In the genomic region with DNA sequence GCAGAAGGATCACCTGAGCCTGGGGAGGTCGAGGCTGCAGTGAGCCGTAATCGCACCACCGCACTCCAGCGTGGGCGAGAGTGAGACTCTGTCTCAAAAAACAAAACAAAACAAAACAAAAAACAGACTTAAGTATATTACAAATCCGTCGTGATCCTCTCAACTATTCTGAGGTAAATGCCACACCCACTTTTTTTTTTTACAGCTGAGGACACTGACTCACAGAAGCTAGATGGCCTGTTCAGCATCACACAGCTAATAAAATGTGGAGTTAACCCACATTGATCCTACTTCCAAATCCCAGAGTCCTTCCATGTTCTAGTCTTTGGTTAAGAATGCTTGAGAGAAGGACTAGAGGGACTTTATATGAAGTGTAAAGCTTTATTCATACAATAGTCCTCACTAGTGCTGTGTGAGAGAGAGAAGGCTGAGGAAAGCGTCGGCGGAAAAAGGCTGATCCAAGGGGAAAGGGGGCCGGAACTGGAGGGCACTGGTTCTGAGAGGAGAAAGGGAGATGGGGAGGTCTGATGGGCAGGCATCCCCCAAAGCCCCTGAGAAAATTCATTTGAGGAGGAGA, we compare ENCODE assay signal across 8 cellular contexts. TPM values are rescaled to one million over a fixed set of nuclear protein-coding genes. Genes with fewer than 3 reads are reported as not detected.
DNase-seq lines count a peak whose midpoint lies in the region; ATAC-seq and TF ChIP-seq lines count a peak whose summit lies in the region.

No MANE protein-coding gene starts in this region.

- peak overlapping the region; percentile 96 for H3K4me3 Mint-ChIP-seq in natural killer cell treated with Interleukin-12 subunit alpha and Interleukin-12 subunit beta and Interleukin-15 and Interleukin-18, amount 100 ng/mL, for 72 hours

- H3K27ac Mint-ChIP-seq in natural killer cell treated with Interleukin-12 subunit alpha and Interleukin-12 subunit beta and Interleukin-15 and Interleukin-18, amount 100 ng/mL, for 72 hours, result peak overlapping the region; percentile 95 to 99

- ATAC-seq in natural killer cell treated with Interleukin-12 subunit alpha and Interleukin-12 subunit beta and Interleukin-15 and Interleukin-18, amount 100 ng/mL, for 72 hours, result no peak
- no peak for ATAC-seq in HG02763 (IDR thresholded peaks at IDR 0.05; ENCODE audit: unreplicated experiment)

- peaks cover 35% of the 10 kb centered on the region for H3K36me3 ChIP-seq in MG63

- DNase-seq in DMS 273 (lab: John Stamatoyannopoulos, UW; ENCODE audit: unreplicated experiment), result peak; percentile 30
- DNase-seq in DMS 273 treated with DMSO at 0.1 percent for 48 hours (lab: John Stamatoyannopoulos, UW), result no peak
- DNase-seq in MG63, result no peak
- no peak for DNase-seq in coronary artery (ENCODE audit: low spot score)
- no peak for DNase-seq in natural killer cell treated with Interleukin-12 subunit alpha and Interleukin-12 subunit beta and Interleukin-15 and Interleukin-18, amount 100 ng/mL, for 72 hours (ENCODE audit: low spot score)
- no peak for DNase-seq in NCI-H187 treated with DMSO at 0.1 percent for 48 hours (lab: John Stamatoyannopoulos, UW)
- DNase-seq in GM10248 (ENCODE audit: extremely low spot score), result no peak

- POLR2A ChIA-PET in GM10248 (lab: Yijun Ruan, JAX), result no interaction called here

- H3K9me3 Mint-ChIP-seq in natural killer cell treated with Interleukin-12 subunit alpha and Interleukin-12 subunit beta and Interleukin-15 and Interleukin-18, amount 100 ng/mL, for 72 hours, result no peaks in the 10 kb centered on the region

- CTCF ChIA-PET in GM10248 (lab: Yijun Ruan, JAX), result interaction anchor here (0.6 to 7.6 kb wide), 8 partner anchors 12 to 177 kb away, joined by 3 to 69 read pairs (median 6); partner anchors contain the start of genes BCS1L, TTLL4 and ZNF142

- H3K27me3 ChIP-seq in MG63, result no peaks in the 10 kb centered on the region

- no peaks in the 10 kb centered on the region for H3K9me3 ChIP-seq in MG63

- H3K36me3 Mint-ChIP-seq in natural killer cell treated with Interleukin-12 subunit alpha and Interleukin-12 subunit beta and Interleukin-15 and Interleukin-18, amount 100 ng/mL, for 72 hours, result no peaks in the 10 kb centered on the region

- H3K27me3 Mint-ChIP-seq in natural killer cell treated with Interleukin-12 subunit alpha and Interleukin-12 subunit beta and Interleukin-15 and Interleukin-18, amount 100 ng/mL, for 72 hours, result no peaks in the 10 kb centered on the region

- TF ChIP-seq CTCF in coronary artery (IDR thresholded peaks at IDR 0.05) (no peak), GM10248 (IDR thresholded peaks at IDR 0.05; ENCODE audit: control extremely low read depth, extremely low read depth, low read depth, missing control alignments) (no peak)

- H3K27ac ChIP-seq in coronary artery, result peak overlapping the region; percentile 35 to 84

- H3K4me1 Mint-ChIP-seq in natural killer cell treated with Interleukin-12 subunit alpha and Interleukin-12 subunit beta and Interleukin-15 and Interleukin-18, amount 100 ng/mL, for 72 hours (ENCODE audit: low read depth in 2 of 2), result peaks cover 18 to 19% of the 10 kb centered on the region in 2 donors

- H3K4me3 ChIP-seq in MG63, result peak overlapping the region; percentile 94
- peak overlapping the region; percentile 84 for H3K4me3 ChIP-seq in coronary artery

RNA-seq across cellular contexts. Expression of gene RNF25, which starts 0.6 kb away (rescaled TPM):
- total RNA-seq in MG63 (2014; rRNA removed; shearing (Covaris generic); ENCODE audit: low replicate concordance), result 29.2 and 32.1 TPM in 2 replicates
- total RNA-seq in natural killer cell treated with Interleukin-12 subunit alpha and Interleukin-12 subunit beta and Interleukin-15 and Interleukin-18, amount 100 ng/mL, for 72 hours, result 10 to 100 TPM; 22.3 to 30.3 TPM

RNA-seq across cellular contexts. Expression of gene STK36, which starts 0.7 kb away (rescaled TPM):
- 1.9 and 11.8 TPM in 2 replicates for total RNA-seq in MG63 (2014; rRNA removed; shearing (Covaris generic); ENCODE audit: low replicate concordance)
- 10 to 100 TPM; 13.5 to 37.4 TPM for total RNA-seq in natural killer cell treated with Interleukin-12 subunit alpha and Interleukin-12 subunit beta and Interleukin-15 and Interleukin-18, amount 100 ng/mL, for 72 hours

RNA-seq across cellular contexts. Expression of gene BCS1L, which starts 11.7 kb away (rescaled TPM):
- 22.3 and 53.1 TPM in 2 replicates for total RNA-seq in MG63 (2014; rRNA removed; shearing (Covaris generic); ENCODE audit: low replicate concordance)
- total RNA-seq in natural killer cell treated with Interleukin-12 subunit alpha and Interleukin-12 subunit beta and Interleukin-15 and Interleukin-18, amount 100 ng/mL, for 72 hours, result 10 to 100 TPM; 54.0 to 91.3 TPM

RNA-seq across cellular contexts. Expression of gene ZNF142, which starts 11.7 kb away (rescaled TPM):
- total RNA-seq in MG63 (2014; rRNA removed; shearing (Covaris generic); ENCODE audit: low replicate concordance), result 2.1 and 2.6 TPM in 2 replicates
- total RNA-seq in natural killer cell treated with Interleukin-12 subunit alpha and Interleukin-12 subunit beta and Interleukin-15 and Interleukin-18, amount 100 ng/mL, for 72 hours, result 10 to 100 TPM; 51.1 to 86.6 TPM

RNA-seq across cellular contexts. Expression of gene TTLL4, which starts 39.5 kb away (rescaled TPM):
- total RNA-seq in MG63 (2014; rRNA removed; shearing (Covaris generic); ENCODE audit: low replicate concordance), result 0.69 and 4.5 TPM in 2 replicates
- total RNA-seq in natural killer cell treated with Interleukin-12 subunit alpha and Interleukin-12 subunit beta and Interleukin-15 and Interleukin-18, amount 100 ng/mL, for 72 hours, result 10 to 100 TPM; 36.2 to 66.3 TPM
